18 cellular contexts compared by ENCODE assay signal in the genomic region with DNA sequence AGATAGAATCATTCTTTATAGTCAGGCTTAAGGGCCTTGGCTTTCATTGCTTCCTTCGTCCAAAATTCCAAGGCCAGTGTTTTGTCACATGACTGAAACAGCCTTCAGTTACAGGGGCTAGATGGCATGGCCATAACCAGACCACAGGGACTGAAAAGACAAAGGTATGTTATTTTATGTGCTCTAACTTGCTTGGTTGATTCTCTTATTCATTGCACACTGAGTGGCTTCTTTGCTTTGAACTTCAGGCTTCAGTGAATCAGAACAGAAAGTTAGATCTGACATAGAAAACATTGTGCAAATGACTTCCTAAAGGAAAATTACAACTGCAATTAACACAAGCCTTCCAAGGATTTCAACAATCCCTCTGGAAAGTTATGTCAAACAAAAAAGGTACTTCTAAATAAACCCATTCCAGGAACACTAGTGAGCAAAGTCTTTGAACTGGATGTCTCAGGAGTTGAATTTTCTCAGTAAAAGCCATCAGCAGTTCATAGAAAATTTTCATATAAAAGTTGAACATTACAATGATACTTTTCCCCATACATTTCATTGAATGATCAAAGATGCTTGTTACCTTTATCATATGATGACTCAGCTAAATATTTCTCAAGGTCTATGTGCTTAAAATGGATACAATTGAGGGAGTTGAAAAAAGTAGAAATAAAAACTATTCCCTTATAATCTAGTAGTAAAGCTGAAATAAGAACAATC.
A peak's percentile ranks its signal among the peaks of the same experiment; 100 is the strongest.
DNase-seq lines count a peak whose midpoint lies in the region; ATAC-seq, FAIRE-seq and TF ChIP-seq lines count a peak whose summit lies in the region.
"Had no signal": no experiment of that assay in that cellular context is flagged by ENCODE, and none has a peak within 500 bp of the region (broad histone marks: within the 10 kb centered on the region; RNA-seq: fewer than 3 reads in every experiment).

No MANE protein-coding gene starts in this region.

- no peak overlapping the region for H3K27ac ChIP-seq in H1 (ENCODE audit: low read depth, low read length)
- H3K27ac ChIP-seq: ascending aorta, esophagus muscularis mucosa, left ventricle myocardium inferior had no signal

- H2BK12ac ChIP-seq in H1 (ENCODE audit: low read depth, low read length) = no peak overlapping the region

- H3K9me3 ChIP-seq in H1 (ENCODE audit: insufficient read depth in 2 of 2, low read depth in 1 of 2, low read length in 1 of 2) = no peaks in the 10 kb centered on the region
- H3K9me3 ChIP-seq: ascending aorta, esophagus muscularis mucosa had no signal

- ATAC-seq in GM18498 (IDR thresholded peaks at IDR 0.05; ENCODE audit: unreplicated experiment) (peak; percentile 3), GM21390 (IDR thresholded peaks at IDR 0.05; ENCODE audit: unreplicated experiment) (peak; percentile 32), HG03064 (IDR thresholded peaks at IDR 0.05; ENCODE audit: low read depth, unreplicated experiment) (peak; percentile 59)
- no peak for ATAC-seq in naive thymus-derived CD8-positive, alpha-beta T cell
- ATAC-seq: natural killer cell treated with Interleukin-12 subunit alpha and Interleukin-12 subunit beta and Interleukin-15 and Interleukin-18, amount 100 ng/mL, for 72 hours; Right ventricle myocardium inferior had no signal

- no peak for DNase-seq in H1 (ENCODE audit: low read depth in 1 of 2, low spot score in 2 of 2)
- DNase-seq in activated T-cell treated with anti-CD3 and anti-CD28 coated beads for 4 hours = no peak
- DNase-seq in COLO829 (ENCODE audit: low spot score) = no peak
- no peak for DNase-seq in naive thymus-derived CD8-positive, alpha-beta T cell
- DNase-seq in inferior parietal cortex (ENCODE audit: extremely low spot score) = no peak
- DNase-seq: activated CD4-positive, alpha-beta memory T cell treated with anti-CD3 and anti-CD28 coated beads for 36 hours; DMS 273 treated with DMSO at 0.1 percent for 48 hours; left ventricle myocardium inferior; NCI-H774 had no signal

- peaks cover 0 to 2% (median 0%) of the 10 kb centered on the region in 5 donors for H3K27me3 Mint-ChIP-seq in naive thymus-derived CD8-positive, alpha-beta T cell
- H3K27me3 Mint-ChIP-seq: dendritic cell treated with granulocyte-macrophage colony-stimulating factor and Interleukin-4, amounts not matched to agents 40 ng/mL and 50 ng/mL, for 4 days; natural killer cell treated with Interleukin-12 subunit alpha and Interleukin-12 subunit beta and Interleukin-15 and Interleukin-18, amount 100 ng/mL, for 72 hours had no signal

- peaks cover 0 to 2% (median 0%) of the 10 kb centered on the region in 9 donors for H3K9me3 Mint-ChIP-seq in naive thymus-derived CD8-positive, alpha-beta T cell
- H3K9me3 Mint-ChIP-seq: activated CD4-positive, alpha-beta memory T cell treated with anti-CD3 and anti-CD28 coated beads for 36 hours had no signal

- H3K23ac ChIP-seq in H1 (ENCODE audit: insufficient read length) = no peak overlapping the region

- H2BK15ac ChIP-seq in H1 (ENCODE audit: low read length) = no peak overlapping the region

- H3K4me3 ChIP-seq in H1 (ENCODE audit: extremely low read depth in 1 of 4, insufficient read depth in 2 of 4, low read depth in 3 of 4, low read length in 4 of 4) = no peak overlapping the region
- H3K4me3 ChIP-seq: ascending aorta, esophagus muscularis mucosa, left ventricle myocardium inferior had no signal

- TF ChIP-seq CTCF in H1 (IDR thresholded peaks at IDR 0.05; ENCODE audit: control extremely low read depth in 1 of 3, insufficient read depth in 1 of 3, low read depth in 1 of 3, low read length in 3 of 3) = no peak

- TF ChIP-seq POLR2A in H1 (IDR thresholded peaks at IDR 0.05; ENCODE audit: control extremely low read depth in 1 of 2, low read depth in 2 of 2, low read length in 2 of 2) = no peak

- no peak overlapping the region for H4K8ac ChIP-seq in H1 (ENCODE audit: extremely low read depth, insufficient read depth, low read length)

- no peak overlapping the region for H2BK20ac ChIP-seq in H1 (ENCODE audit: low read length)

- no peak overlapping the region for H3K18ac ChIP-seq in H1 (ENCODE audit: extremely low read depth, low read length)

- TF ChIP-seq RAD21 in H1 (IDR thresholded peaks at IDR 0.05 in 1 of 2, conservative IDR thresholded peaks at IDR 0.05 in 1 of 2; ENCODE audit: low read depth in 2 of 2, low read length in 2 of 2) = no peak

- no peak overlapping the region for H2AFZ ChIP-seq in H1 (ENCODE audit: low read length)

- no peak overlapping the region for H3K56ac ChIP-seq in H1 (replicated peaks; ENCODE audit: insufficient read length, low read depth, low read length)

- H4K91ac ChIP-seq in H1 (replicated peaks; ENCODE audit: insufficient read length, low read length) = no peak overlapping the region

- POLR2A ChIA-PET in H1 (lab: Charles Lee; ENCODE audit: partially characterized antibody) = no interaction called here
- POLR2A ChIA-PET in naive thymus-derived CD8-positive, alpha-beta T cell (lab: Charles Lee) = no interaction called here

- H3K36me3 ChIP-seq in H1 (ENCODE audit: control insufficient read depth in 2 of 4, insufficient read depth in 4 of 4, low read length in 3 of 4) = no peaks in the 10 kb centered on the region
- H3K36me3 ChIP-seq: ascending aorta, esophagus muscularis mucosa, left ventricle myocardium inferior had no signal

- no peak for FAIRE-seq in H1 (lab: Jason Lieb, UNC)
- FAIRE-seq: urothelium cell line had no signal

- H3K4ac ChIP-seq in H1 (replicated peaks; ENCODE audit: insufficient read length, low read depth, low read length) = no peak overlapping the region

- no peaks in the 10 kb centered on the region for H3K27me3 ChIP-seq in H1 (replicated peaks in 1 of 4; ENCODE audit: control insufficient read depth in 3 of 4, extremely low read depth in 1 of 4, insufficient read depth in 3 of 4, low read length in 3 of 4)
- H3K27me3 ChIP-seq: ascending aorta, esophagus muscularis mucosa had no signal

- no peak overlapping the region for H3K14ac ChIP-seq in H1 (ENCODE audit: insufficient read length)

- H3K4me2 ChIP-seq in H1 (ENCODE audit: insufficient read depth in 1 of 2, low read depth in 2 of 2, low read length in 2 of 2) = no peak overlapping the region

- peaks cover 0 to 13% (median 4%) of the 10 kb centered on the region in 4 donors for H3K4me1 Mint-ChIP-seq in naive thymus-derived CD8-positive, alpha-beta T cell

- CTCF ChIA-PET in H1 (lab: Charles Lee; ENCODE audit: partially characterized antibody) = interaction anchor here (1.3 to 2.1 kb wide), 2 partner anchors 10 to 28 kb away, joined by 3 to 5 read pairs; no protein-coding TSS in a partner anchor

- H3K4me1 ChIP-seq in H1 (replicated peaks in 1 of 4; ENCODE audit: control insufficient read depth in 3 of 4, insufficient read depth in 4 of 4, low read length in 3 of 4) = no peaks in the 10 kb centered on the region
- H3K4me1 ChIP-seq: ascending aorta, left ventricle myocardium inferior had no signal

- 85% methylated on average over 1 of the region's 1 CpG; no CpG with 5 or more reads in 1 of the 2 experiments for WGBS in H1 (ENCODE audit: extremely low coverage in 1 of 2, insufficient coverage in 1 of 2, insufficient read length in 1 of 2, insufficient replicate concordance in 2 of 2, low coverage in 1 of 2, low lambda C conversion rate in 2 of 2, missing lambda C conversion rate in 1 of 2), 2 experiments

- TF ChIP-seq EP300 in H1 (IDR thresholded peaks at IDR 0.05; ENCODE audit: borderline replicate concordance in 1 of 2, low read depth in 2 of 2, low read length in 2 of 2) = no peak

- H3K79me1 ChIP-seq in H1 (ENCODE audit: low read depth, low read length) = no peaks in the 10 kb centered on the region

- H3K27ac Mint-ChIP-seq in naive thymus-derived CD8-positive, alpha-beta T cell = no peak overlapping the region
- H3K27ac Mint-ChIP-seq: activated CD4-positive, alpha-beta memory T cell treated with anti-CD3 and anti-CD28 coated beads for 36 hours; natural killer cell treated with Interleukin-12 subunit alpha and Interleukin-12 subunit beta and Interleukin-15 and Interleukin-18, amount 100 ng/mL, for 72 hours had no signal

- no peaks in the 10 kb centered on the region for H4K20me1 ChIP-seq in H1 (replicated peaks in 1 of 2; ENCODE audit: control insufficient read depth in 1 of 2, insufficient read depth in 2 of 2, low read length in 2 of 2)

- no peak overlapping the region for H4K5ac ChIP-seq in H1 (ENCODE audit: insufficient read length, low read depth, low read length)

- no peak overlapping the region for H2BK5ac ChIP-seq in H1 (ENCODE audit: low read depth, low read length)

- no peaks in the 10 kb centered on the region for H3K36me3 Mint-ChIP-seq in naive thymus-derived CD8-positive, alpha-beta T cell
- H3K36me3 Mint-ChIP-seq: activated CD4-positive, alpha-beta memory T cell treated with anti-CD3 and anti-CD28 coated beads for 36 hours; natural killer cell treated with Interleukin-12 subunit alpha and Interleukin-12 subunit beta and Interleukin-15 and Interleukin-18, amount 100 ng/mL, for 72 hours had no signal

- no peaks in the 10 kb centered on the region for H3K23me2 ChIP-seq in H1 (ENCODE audit: low read depth, low read length)

- no peak overlapping the region for H3K9ac ChIP-seq in H1 (replicated peaks in 1 of 4; ENCODE audit: extremely low read depth in 1 of 4, low read depth in 3 of 4, low read length in 3 of 4)

- no peaks in the 10 kb centered on the region for H3K79me2 ChIP-seq in H1 (ENCODE audit: control insufficient read depth in 1 of 2, insufficient read depth in 2 of 2, low read length in 2 of 2)

- H2AK5ac ChIP-seq in H1 (ENCODE audit: low read depth, low read length) = no peak overlapping the region

- H3K4me3 Mint-ChIP-seq in naive thymus-derived CD8-positive, alpha-beta T cell = no peak overlapping the region
- H3K4me3 Mint-ChIP-seq: activated CD4-positive, alpha-beta memory T cell treated with anti-CD3 and anti-CD28 coated beads for 36 hours; dendritic cell treated with granulocyte-macrophage colony-stimulating factor and Interleukin-4, amounts not matched to agents 40 ng/mL and 50 ng/mL, for 4 days; natural killer cell treated with Interleukin-12 subunit alpha and Interleukin-12 subunit beta and Interleukin-15 and Interleukin-18, amount 100 ng/mL, for 72 hours had no signal

- H2BK120ac ChIP-seq in H1 (replicated peaks; ENCODE audit: low read depth, low read length) = no peak overlapping the region

TF ChIP-seq in H1, 55 proteins besides CTCF, POLR2A, EP300 and RAD21:
- no peak for TF ChIP-seq SRF (IDR thresholded peaks at IDR 0.05; ENCODE audit: low read depth, low read length)
- TF ChIP-seq MAFK (IDR thresholded peaks at IDR 0.05; ENCODE audit: low read depth, low read length) = peak; percentile 70; the same call in 1 of the 2 replicates

Comparison
In these comparisons a context has a peak if more than half of its experiments do, and no peak if none do; other contexts are left out.
1. ATAC-seq: peak in GM18498 (single experiment), GM21390 (single experiment) and HG03064 (single experiment); none in naive thymus-derived CD8-positive, alpha-beta T cell (0 of 2).